In genomic region chr5:157574456-157575095, GRCh38 we compare ENCODE assay signal across 8 cellular contexts. TPM values are rescaled to one million over a fixed set of nuclear protein-coding genes. Genes with fewer than 3 reads are reported as not detected.
DNase-seq lines count a peak whose midpoint lies in the region; ATAC-seq and TF ChIP-seq lines count a peak whose summit lies in the region.

No MANE protein-coding gene starts in this region.

- H2AFZ ChIP-seq in PC-9 = peak overlapping the region; percentile 93; the same call in 1 of the 2 replicates
- H2AFZ ChIP-seq in neural cell (ENCODE audit: low read depth, low read length) = peak overlapping the region; percentile 96

- peak overlapping the region; percentile 81 for H3K4me3 ChIP-seq in CD8-positive, alpha-beta memory T cell (ENCODE audit: low read length)
- H3K4me3 ChIP-seq in PC-9 (peak overlapping the region; percentile 62), endodermal cell (ENCODE audit: low read length) (peak overlapping the region; percentile 90), neural cell (ENCODE audit: low read length) (peak overlapping the region; percentile 98)

- H3K4me2 ChIP-seq in PC-9 (peak overlapping the region; percentile 74), neural cell (ENCODE audit: low read length) (peak overlapping the region; percentile 76)

- ATAC-seq in GM19395 (IDR thresholded peaks at IDR 0.05; ENCODE audit: unreplicated experiment) = no peak

- H3K27ac Mint-ChIP-seq in CD8-positive, alpha-beta memory T cell = peak overlapping the region in 7 of 8 donors; percentile 61 to 97 (median 91)
- peak overlapping the region; percentile 98 for H3K27ac Mint-ChIP-seq in endodermal cell

- H3K4me1 ChIP-seq in CD8-positive, alpha-beta memory T cell (ENCODE audit: insufficient read depth, low read length) = peaks cover 20% of the 10 kb centered on the region
- peaks cover 25% of the 10 kb centered on the region; the same call in 1 of the 2 replicates for H3K4me1 ChIP-seq in PC-9 (replicated peaks; ENCODE audit: insufficient read depth)
- H3K4me1 ChIP-seq in endodermal cell (ENCODE audit: control insufficient read depth, insufficient read depth, low read length) = peaks cover 23% of the 10 kb centered on the region

- CTCF ChIA-PET in CD8-positive, alpha-beta memory T cell (lab: Charles Lee) = interaction anchor here (0.6 to 1.8 kb wide), 4 partner anchors 12 to 169 kb away, joined by 3 to 6 read pairs (median 5); partner anchors contain the start of genes LSM11 and SOX30
- CTCF ChIA-PET in PC-9 (lab: Charles Lee) = interaction anchor here (0.5 kb wide), 1 partner anchor 166 kb away, joined by 5 read pairs; no protein-coding TSS in a partner anchor

- BruUV-seq in PC-9 (replicated peaks; lab: Mats Ljungman, UMichigan) = TSS peak; percentile 55

- H3K27me3 Mint-ChIP-seq in CD8-positive, alpha-beta memory T cell = peaks cover 2 to 17% of the 10 kb centered on the region in 2 donors
- H3K27me3 Mint-ChIP-seq in endodermal cell (ENCODE audit: insufficient read depth) = no peaks in the 10 kb centered on the region

- no peak for DNase-seq in CD8-positive, alpha-beta memory T cell
- DNase-seq in PC-9 = no peak
- DNase-seq in endodermal cell = peak; percentile 70
- no peak for DNase-seq in globus pallidus (ENCODE audit: low spot score)
- DNase-seq in KBM-7 = no peak
- DNase-seq in SKM-1 (lab: John Stamatoyannopoulos, UW; ENCODE audit: unreplicated experiment) = no peak

- no peak for TF ChIP-seq EP300 in neural cell (conservative IDR thresholded peaks at IDR 0.05; ENCODE audit: poor library complexity, severe bottlenecking)

- H3K79me2 ChIP-seq in PC-9 (ENCODE audit: low read depth) (peaks cover 27% of the 10 kb centered on the region), neural cell (replicated peaks; ENCODE audit: insufficient read depth, low read length) (peaks cover 13% of the 10 kb centered on the region)

- intact Hi-C loops in PC-9 (cut with micrococcal nuclease; ENCODE audit: unreplicated experiment) = loop anchor here (1.0 kb wide), 1 partner anchor 144 kb away; no protein-coding TSS in a partner anchor

- peaks cover 43 to 67% (median 57%) of the 10 kb centered on the region in 3 donors for H3K4me1 Mint-ChIP-seq in CD8-positive, alpha-beta memory T cell
- H3K4me1 Mint-ChIP-seq in endodermal cell = peaks cover 45% of the 10 kb centered on the region

- 3 to 4% methylated on average over 23 to 39 of the region's 39 CpGs for WGBS in endodermal cell (ENCODE audit: insufficient coverage in 1 of 2, insufficient read length in 1 of 2), 2 experiments

- peaks cover 3% of the 10 kb centered on the region; the same call in 1 of the 2 replicates for H3F3A ChIP-seq in PC-9 (ENCODE audit: insufficient read depth, low read depth)
- no peaks in the 10 kb centered on the region for H3F3A ChIP-seq in neural cell (ENCODE audit: insufficient read depth, low read length, poor library complexity, severe bottlenecking)

- H3K9me3 Mint-ChIP-seq in CD8-positive, alpha-beta memory T cell = no peaks in the 10 kb centered on the region
- H3K9me3 Mint-ChIP-seq in endodermal cell = no peaks in the 10 kb centered on the region

- no peaks in the 10 kb centered on the region for H3K36me3 ChIP-seq in CD8-positive, alpha-beta memory T cell (ENCODE audit: insufficient read depth, low read length)
- H3K36me3 ChIP-seq in PC-9 (ENCODE audit: low read depth) (peaks cover 6% of the 10 kb centered on the region; the same call in 1 of the 2 replicates), endodermal cell (ENCODE audit: control insufficient read depth, insufficient read depth, low read length) (peaks cover 34% of the 10 kb centered on the region), neural cell (ENCODE audit: insufficient read depth, low read length) (no peaks in the 10 kb centered on the region)

- H3K9me2 ChIP-seq in PC-9 (ENCODE audit: insufficient read depth) = no peaks in the 10 kb centered on the region
- no peaks in the 10 kb centered on the region for H3K9me2 ChIP-seq in neural cell (ENCODE audit: insufficient read depth, low read length)

- peaks cover 0 to 4% (median 3%) of the 10 kb centered on the region in 3 donors for H3K36me3 Mint-ChIP-seq in CD8-positive, alpha-beta memory T cell
- peaks cover 19% of the 10 kb centered on the region for H3K36me3 Mint-ChIP-seq in endodermal cell (ENCODE audit: low read depth)

- H3K27ac ChIP-seq in CD8-positive, alpha-beta memory T cell (ENCODE audit: low read depth, low read length) = peak overlapping the region; percentile 39
- H3K27ac ChIP-seq in PC-9 (peak overlapping the region; percentile 35; the same call in 1 of the 2 replicates), endodermal cell (ENCODE audit: low read depth, low read length) (peak overlapping the region; percentile 61), neural cell (ENCODE audit: low read length) (peak overlapping the region; percentile 51)

- peak overlapping the region; percentile 94 for H3K9ac ChIP-seq in endodermal cell (ENCODE audit: extremely low read depth, low read length, poor library complexity, severe bottlenecking)
- peak overlapping the region; percentile 91 for H3K9ac ChIP-seq in neural cell (ENCODE audit: low read length)

- in situ Hi-C loops in KBM-7 (cut with MboI; ENCODE audit: low pct_unique_long_range_greater_than_20kb, low sequenced_read_pairs) = no loop called here

- H4K20me1 ChIP-seq in PC-9 (ENCODE audit: insufficient read depth) = no peaks in the 10 kb centered on the region
- H4K20me1 ChIP-seq in neural cell (ENCODE audit: insufficient read depth) = no peaks in the 10 kb centered on the region

- POLR2A ChIA-PET in CD8-positive, alpha-beta memory T cell (lab: Charles Lee) = interaction anchor here (1.3 kb wide), 1 partner anchor 33 kb away, joined by 3 read pairs; no protein-coding TSS in a partner anchor
- POLR2A ChIA-PET in PC-9 (lab: Charles Lee; ENCODE audit: unreplicated experiment) = no interaction called here

- H3K9me3 ChIP-seq in CD8-positive, alpha-beta memory T cell (ENCODE audit: low read length) = no peaks in the 10 kb centered on the region
- H3K9me3 ChIP-seq in PC-9 (ENCODE audit: insufficient read depth, low read depth) = no peaks in the 10 kb centered on the region
- H3K9me3 ChIP-seq in endodermal cell (ENCODE audit: control insufficient read depth, low read length) = no peaks in the 10 kb centered on the region
- no peaks in the 10 kb centered on the region for H3K9me3 ChIP-seq in neural cell (ENCODE audit: low read length)

- no peak for TF ChIP-seq RAD21 in neural cell (conservative IDR thresholded peaks at IDR 0.05)

- H3K4me3 Mint-ChIP-seq in CD8-positive, alpha-beta memory T cell = peak overlapping the region; percentile 94 to 100 (median 97)
- H3K4me3 Mint-ChIP-seq in endodermal cell = peak overlapping the region; percentile 97

- H3K27me3 ChIP-seq in CD8-positive, alpha-beta memory T cell (ENCODE audit: insufficient read depth, low read length, poor library complexity, severe bottlenecking) = no peaks in the 10 kb centered on the region
- H3K27me3 ChIP-seq in PC-9 (ENCODE audit: insufficient read depth, low read depth) (no peaks in the 10 kb centered on the region), endodermal cell (ENCODE audit: control insufficient read depth, insufficient read depth, low read length, poor library complexity, severe bottlenecking) (no peaks in the 10 kb centered on the region), neural cell (ENCODE audit: insufficient read depth, low read depth, low read length) (no peaks in the 10 kb centered on the region)

- TF ChIP-seq CTCF in PC-9 (conservative IDR thresholded peaks at IDR 0.05) (no peak), endodermal cell (conservative IDR thresholded peaks at IDR 0.05) (no peak), neural cell (IDR thresholded peaks at IDR 0.05; ENCODE audit: poor library complexity, severe bottlenecking) (no peak)

TF ChIP-seq in neural cell, 6 proteins besides CTCF, POLR2A, EP300 and RAD21:
- TF ChIP-seq POLR2AphosphoS5 (IDR thresholded peaks at IDR 0.05) (no peak), EZH2 (IDR thresholded peaks at IDR 0.05; ENCODE audit: borderline replicate concordance, insufficient read depth, low read length, poor library complexity, severe bottlenecking) (no peak), SMC3 (conservative IDR thresholded peaks at IDR 0.05; ENCODE audit: poor library complexity) (no peak), TAF1 (IDR thresholded peaks at IDR 0.05; ENCODE audit: low read depth) (no peak)
- TF ChIP-seq, protein P1, sequence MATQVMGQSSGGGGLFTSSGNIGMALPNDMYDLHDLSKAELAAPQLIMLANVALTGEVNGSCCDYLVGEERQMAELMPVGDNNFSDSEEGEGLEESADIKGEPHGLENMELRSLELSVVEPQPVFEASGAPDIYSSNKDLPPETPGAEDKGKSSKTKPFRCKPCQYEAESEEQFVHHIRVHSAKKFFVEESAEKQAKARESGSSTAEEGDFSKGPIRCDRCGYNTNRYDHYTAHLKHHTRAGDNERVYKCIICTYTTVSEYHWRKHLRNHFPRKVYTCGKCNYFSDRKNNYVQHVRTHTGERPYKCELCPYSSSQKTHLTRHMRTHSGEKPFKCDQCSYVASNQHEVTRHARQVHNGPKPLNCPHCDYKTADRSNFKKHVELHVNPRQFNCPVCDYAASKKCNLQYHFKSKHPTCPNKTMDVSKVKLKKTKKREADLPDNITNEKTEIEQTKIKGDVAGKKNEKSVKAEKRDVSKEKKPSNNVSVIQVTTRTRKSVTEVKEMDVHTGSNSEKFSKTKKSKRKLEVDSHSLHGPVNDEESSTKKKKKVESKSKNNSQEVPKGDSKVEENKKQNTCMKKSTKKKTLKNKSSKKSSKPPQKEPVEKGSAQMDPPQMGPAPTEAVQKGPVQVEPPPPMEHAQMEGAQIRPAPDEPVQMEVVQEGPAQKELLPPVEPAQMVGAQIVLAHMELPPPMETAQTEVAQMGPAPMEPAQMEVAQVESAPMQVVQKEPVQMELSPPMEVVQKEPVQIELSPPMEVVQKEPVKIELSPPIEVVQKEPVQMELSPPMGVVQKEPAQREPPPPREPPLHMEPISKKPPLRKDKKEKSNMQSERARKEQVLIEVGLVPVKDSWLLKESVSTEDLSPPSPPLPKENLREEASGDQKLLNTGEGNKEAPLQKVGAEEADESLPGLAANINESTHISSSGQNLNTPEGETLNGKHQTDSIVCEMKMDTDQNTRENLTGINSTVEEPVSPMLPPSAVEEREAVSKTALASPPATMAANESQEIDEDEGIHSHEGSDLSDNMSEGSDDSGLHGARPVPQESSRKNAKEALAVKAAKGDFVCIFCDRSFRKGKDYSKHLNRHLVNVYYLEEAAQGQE (IDR thresholded peaks at IDR 0.05; ENCODE audit: borderline replicate concordance) = no peak
TF ChIP-seq in neural cell: peak in this region for 0.

RNA-seq across cellular contexts. Expression of gene ADAM19, which starts 1.0 kb away (rescaled TPM):
- 10 to 100 TPM; 26.5 to 26.8 TPM for total RNA-seq in CD8-positive, alpha-beta memory T cell
- polyA plus RNA-seq in CD8-positive, alpha-beta memory T cell = 4.1 TPM
- total RNA-seq in PC-9 (2021) = 7.6 and 9.3 TPM in 2 replicates
- 100 to 1,000 TPM in 1 of 2 donors, 10 to 100 TPM in 1; 96.1 to 119 TPM for total RNA-seq in endodermal cell
- polyA plus RNA-seq in endodermal cell (2013, experiment 1 of 2) = 46.1 TPM
- 63.4 TPM for polyA plus RNA-seq in endodermal cell (2013, experiment 2 of 2)
- polyA plus RNA-seq in neural cell = 9.9 and 14.0 TPM in 2 replicates
- 30.2 and 30.9 TPM in 2 replicates for polyA minus RNA-seq in neural cell
